8 cellular contexts compared by ENCODE assay signal in the genomic region with DNA sequence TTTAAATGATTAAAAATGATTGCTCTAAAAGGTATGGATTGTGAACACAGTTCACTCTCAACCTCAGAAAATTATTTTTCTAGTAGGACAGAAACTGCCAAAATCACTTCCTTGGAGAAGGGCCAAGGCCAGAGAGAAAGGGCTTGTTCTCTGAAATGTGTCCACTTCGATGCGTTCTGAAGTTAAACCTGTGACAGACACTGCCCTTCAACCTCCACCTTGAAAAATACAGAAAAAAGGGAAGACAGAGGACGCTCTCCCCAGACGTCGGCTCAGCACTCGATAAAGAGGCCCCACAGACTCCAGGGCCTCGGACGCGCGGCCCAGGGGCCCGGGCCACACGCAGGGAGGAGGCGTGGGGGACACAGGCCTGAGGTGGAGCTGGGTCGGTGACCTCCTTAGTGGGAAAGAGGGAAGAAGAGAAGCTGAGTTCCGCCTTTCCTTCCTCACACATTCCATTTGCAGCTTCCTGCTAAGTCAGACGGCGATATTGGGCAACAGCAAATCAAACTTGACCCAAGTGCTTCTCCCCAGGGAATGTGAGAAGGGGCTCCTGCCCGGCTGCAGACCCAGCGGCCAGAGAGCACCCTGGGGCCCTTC.
DNase-seq lines count a peak whose midpoint lies in the region; ATAC-seq and TF ChIP-seq lines count a peak whose summit lies in the region.

No MANE protein-coding gene starts in this region.

- peak overlapping the region; percentile 88 for H3K27ac Mint-ChIP-seq in WTC11
- H3K27ac Mint-ChIP-seq in Caco-2 (ENCODE audit: unreplicated experiment) = no peak overlapping the region

- POLR2A ChIA-PET in WTC11 (lab: Charles Lee) (no interaction called here), Caco-2 (lab: Charles Lee) (interaction anchor here (0.6 kb wide), 1 partner anchor 53 kb away, joined by 4 read pairs; no protein-coding TSS in a partner anchor)

- CTCF ChIA-PET in WTC11 (lab: Charles Lee) = no interaction called here
- CTCF ChIA-PET in Caco-2 (lab: Charles Lee) = no interaction called here

- ATAC-seq in WTC11 (no peak), HG03520 (IDR thresholded peaks at IDR 0.05; ENCODE audit: unreplicated experiment) (no peak)

- H3K27ac ChIP-seq in HL-60 (replicated peaks) = peak overlapping the region; percentile 95
- peak overlapping the region in 20 of 21 experiments; percentile 37 to 98 (median 91) for H3K27ac ChIP-seq in skin epidermis

- no peaks in the 10 kb centered on the region for H3K36me3 ChIP-seq in Caco-2 (ENCODE audit: control insufficient read depth, insufficient read depth, low read length)

- intact Hi-C loops in Caco-2 (cut with micrococcal nuclease; ENCODE audit: unreplicated experiment) = loop anchor here (10.0 kb wide), 1 partner anchor 46 kb away; no protein-coding TSS in a partner anchor

- peaks cover 24% of the 10 kb centered on the region for H3K4me1 Mint-ChIP-seq in WTC11
- H3K4me1 Mint-ChIP-seq in Caco-2 (ENCODE audit: low read depth, unreplicated experiment) = no peaks in the 10 kb centered on the region

- H3K27me3 ChIP-seq in HL-60 (ENCODE audit: insufficient read depth, poor library complexity, severe bottlenecking) = no peaks in the 10 kb centered on the region
- H3K27me3 ChIP-seq in Caco-2 (replicated peaks; ENCODE audit: control insufficient read depth, insufficient read depth, low read length) = no peaks in the 10 kb centered on the region

- H3K27me3 Mint-ChIP-seq in WTC11 (ENCODE audit: low read depth) (no peaks in the 10 kb centered on the region), Caco-2 (ENCODE audit: insufficient read depth, unreplicated experiment) (no peaks in the 10 kb centered on the region)

- H3K4me3 Mint-ChIP-seq in WTC11 = no peak overlapping the region
- no peak overlapping the region for H3K4me3 Mint-ChIP-seq in Caco-2 (ENCODE audit: unreplicated experiment)

- peaks cover 4% of the 10 kb centered on the region; the same call in 1 of the 2 replicates for H3K9me3 ChIP-seq in Caco-2

- H3K36me3 Mint-ChIP-seq in WTC11 (peaks cover 20% of the 10 kb centered on the region), Caco-2 (ENCODE audit: insufficient read depth, unreplicated experiment) (peaks cover 22% of the 10 kb centered on the region)

- no TSS peak for BruUV-seq in Caco-2 (replicated peaks; lab: Mats Ljungman, UMichigan)

- peak; percentile 62 to 75 for DNase-seq in HL-60 (ENCODE audit: low read depth in 1 of 2, low spot score in 1 of 2)
- peak; percentile 18 for DNase-seq in WTC11 (ENCODE audit: low spot score)
- peak; percentile 63 for DNase-seq in hepatic stellate cell (ENCODE audit: low spot score)
- DNase-seq in cerebellar nuclear complex (lab: John Stamatoyannopoulos, UW) = no peak
- DNase-seq in Caco-2 = no peak
- no peak for DNase-seq in RKO (ENCODE audit: low spot score)

- peaks cover 7% of the 10 kb centered on the region for H3K9me3 Mint-ChIP-seq in WTC11
- peaks cover 2% of the 10 kb centered on the region for H3K9me3 Mint-ChIP-seq in Caco-2 (ENCODE audit: unreplicated experiment)

- TF ChIP-seq CTCF in HL-60 (IDR thresholded peaks at IDR 0.05; ENCODE audit: insufficient read depth, low read length) (no peak), WTC11 (IDR thresholded peaks at IDR 0.05) (no peak), Caco-2 (IDR thresholded peaks at IDR 0.05; ENCODE audit: insufficient read depth in 1 of 2, low read depth in 1 of 2, low read length in 1 of 2, severe bottlenecking in 1 of 2, unreplicated experiment in 1 of 2) (no peak)

- H3K4me1 ChIP-seq in Caco-2 = peaks cover 11% of the 10 kb centered on the region

- H3K4me3 ChIP-seq in HL-60 (replicated peaks; ENCODE audit: insufficient read depth, low read length) = no peak overlapping the region
- H3K4me3 ChIP-seq in skin epidermis = no peak overlapping the region
- H3K4me3 ChIP-seq in Caco-2 (ENCODE audit: low read depth, low read length) = no peak overlapping the region

TF ChIP-seq in WTC11, 78 proteins besides CTCF, POLR2A, EP300 and RAD21:
- TF ChIP-seq, protein P1, sequence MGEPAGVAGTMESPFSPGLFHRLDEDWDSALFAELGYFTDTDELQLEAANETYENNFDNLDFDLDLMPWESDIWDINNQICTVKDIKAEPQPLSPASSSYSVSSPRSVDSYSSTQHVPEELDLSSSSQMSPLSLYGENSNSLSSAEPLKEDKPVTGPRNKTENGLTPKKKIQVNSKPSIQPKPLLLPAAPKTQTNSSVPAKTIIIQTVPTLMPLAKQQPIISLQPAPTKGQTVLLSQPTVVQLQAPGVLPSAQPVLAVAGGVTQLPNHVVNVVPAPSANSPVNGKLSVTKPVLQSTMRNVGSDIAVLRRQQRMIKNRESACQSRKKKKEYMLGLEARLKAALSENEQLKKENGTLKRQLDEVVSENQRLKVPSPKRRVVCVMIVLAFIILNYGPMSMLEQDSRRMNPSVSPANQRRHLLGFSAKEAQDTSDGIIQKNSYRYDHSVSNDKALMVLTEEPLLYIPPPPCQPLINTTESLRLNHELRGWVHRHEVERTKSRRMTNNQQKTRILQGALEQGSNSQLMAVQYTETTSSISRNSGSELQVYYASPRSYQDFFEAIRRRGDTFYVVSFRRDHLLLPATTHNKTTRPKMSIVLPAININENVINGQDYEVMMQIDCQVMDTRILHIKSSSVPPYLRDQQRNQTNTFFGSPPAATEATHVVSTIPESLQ (CRISPR knock-in tag; IDR thresholded peaks at IDR 0.05) = no peak
- peak; percentile 43; the same call in 1 of the 2 replicates for TF ChIP-seq ZNF423 (CRISPR knock-in tag; IDR thresholded peaks at IDR 0.05)
TF ChIP-seq in WTC11: peak in this region for 1.

Comparison
In these comparisons a context has a peak if more than half of its experiments do, and no peak if none do; other contexts are left out.
1. DNase-seq: peak in HL-60 (2 of 2), WTC11 (single experiment) and hepatic stellate cell (single experiment); none in cerebellar nuclear complex (0 of 2), Caco-2 (0 of 2) and RKO (single experiment).